1 cellular context compared by ENCODE assay signal in the genomic region with DNA sequence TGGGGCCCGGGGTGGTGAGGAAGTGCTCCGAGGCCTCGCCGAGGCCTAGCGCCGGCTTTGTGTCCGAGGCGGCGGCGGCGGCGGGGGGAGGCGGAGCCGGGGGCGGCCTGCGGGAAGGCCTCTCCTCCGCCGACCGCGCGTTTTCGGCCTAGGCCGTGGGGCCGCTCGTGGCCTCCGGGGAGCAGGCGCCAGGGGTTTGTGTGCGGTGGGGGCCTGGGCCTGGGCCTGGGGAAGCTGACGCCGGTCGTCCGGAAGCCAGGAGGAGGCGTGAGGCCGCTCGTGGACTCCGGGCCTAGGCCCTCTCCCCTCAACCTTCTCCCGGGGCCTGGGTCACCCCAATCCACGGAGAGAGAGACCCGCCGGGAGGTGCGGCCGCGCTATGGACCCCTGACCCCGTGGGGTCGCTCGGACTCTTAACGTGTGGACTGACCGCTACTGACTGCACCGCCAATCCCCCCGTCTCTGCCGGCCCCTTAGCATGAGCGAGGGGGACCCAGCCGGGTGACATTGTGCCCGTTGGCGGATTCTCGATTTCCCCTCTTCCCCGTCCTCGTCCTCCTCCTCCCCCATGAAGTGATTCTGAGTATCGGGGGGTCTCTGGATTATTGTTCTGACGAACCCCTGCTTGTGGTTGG.
TF ChIP-seq lines count a peak whose summit lies in the region.

No MANE protein-coding gene starts in this region.

TF ChIP-seq in K562, 482 proteins besides CTCF, POLR2A, EP300 and RAD21 (continued from another document and continues in another):
- TF ChIP-seq, protein P1, sequence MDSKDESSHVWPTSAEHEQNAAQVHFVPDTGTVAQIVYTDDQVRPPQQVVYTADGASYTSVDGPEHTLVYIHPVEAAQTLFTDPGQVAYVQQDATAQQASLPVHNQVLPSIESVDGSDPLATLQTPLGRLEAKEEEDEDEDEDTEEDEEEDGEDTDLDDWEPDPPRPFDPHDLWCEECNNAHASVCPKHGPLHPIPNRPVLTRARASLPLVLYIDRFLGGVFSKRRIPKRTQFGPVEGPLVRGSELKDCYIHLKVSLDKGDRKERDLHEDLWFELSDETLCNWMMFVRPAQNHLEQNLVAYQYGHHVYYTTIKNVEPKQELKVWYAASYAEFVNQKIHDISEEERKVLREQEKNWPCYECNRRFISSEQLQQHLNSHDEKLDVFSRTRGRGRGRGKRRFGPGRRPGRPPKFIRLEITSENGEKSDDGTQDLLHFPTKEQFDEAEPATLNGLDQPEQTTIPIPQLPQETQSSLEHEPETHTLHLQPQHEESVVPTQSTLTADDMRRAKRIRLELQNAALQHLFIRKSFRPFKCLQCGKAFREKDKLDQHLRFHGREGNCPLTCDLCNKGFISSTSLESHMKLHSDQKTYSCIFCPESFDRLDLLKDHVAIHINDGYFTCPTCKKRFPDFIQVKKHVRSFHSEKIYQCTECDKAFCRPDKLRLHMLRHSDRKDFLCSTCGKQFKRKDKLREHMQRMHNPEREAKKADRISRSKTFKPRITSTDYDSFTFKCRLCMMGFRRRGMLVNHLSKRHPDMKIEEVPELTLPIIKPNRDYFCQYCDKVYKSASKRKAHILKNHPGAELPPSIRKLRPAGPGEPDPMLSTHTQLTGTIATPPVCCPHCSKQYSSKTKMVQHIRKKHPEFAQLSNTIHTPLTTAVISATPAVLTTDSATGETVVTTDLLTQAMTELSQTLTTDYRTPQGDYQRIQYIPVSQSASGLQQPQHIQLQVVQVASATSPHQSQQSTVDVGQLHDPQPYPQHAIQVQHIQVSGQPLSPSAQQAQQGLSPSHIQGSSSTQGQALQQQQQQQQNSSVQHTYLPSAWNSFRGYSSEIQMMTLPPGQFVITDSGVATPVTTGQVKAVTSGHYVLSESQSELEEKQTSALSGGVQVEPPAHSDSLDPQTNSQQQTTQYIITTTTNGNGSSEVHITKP (IDR thresholded peaks at IDR 0.05; ENCODE audit: partially characterized antibody) = no peak
- TF ChIP-seq PML (IDR thresholded peaks at IDR 0.05; ENCODE audit: low read length) (no peak), FOXP1 (CRISPR knock-in tag; IDR thresholded peaks at IDR 0.05) (no peak), PHB2 (IDR thresholded peaks at IDR 0.05; ENCODE audit: low read depth) (no peak), ZNF143 (CRISPR knock-in tag; IDR thresholded peaks at IDR 0.05) (no peak), DLX4 (CRISPR knock-in tag; IDR thresholded peaks at IDR 0.05) (no peak), PYGO2 (tag; IDR thresholded peaks at IDR 0.05) (no peak), ZNF79 (CRISPR knock-in tag; IDR thresholded peaks at IDR 0.05; ENCODE audit: low read depth) (no peak), SP2 (IDR thresholded peaks at IDR 0.05; ENCODE audit: extremely low read depth, low read depth, low read length, poor library complexity, severe bottlenecking) (no peak), SNRNP70 (optimal IDR thresholded peaks at IDR 0.05; ENCODE audit: low read depth, low read length) (no peak), ZHX1 (conservative IDR thresholded peaks at IDR 0.05; ENCODE audit: low read length) (no peak), ZNF311 (CRISPR knock-in tag; IDR thresholded peaks at IDR 0.05) (no peak), ADNP (tag; IDR thresholded peaks at IDR 0.05) (no peak), POLR3G (IDR thresholded peaks at IDR 0.05; ENCODE audit: extremely low read depth, insufficient read length, insufficient replicate concordance) (no peak), KAT7 (CRISPR knock-in tag; IDR thresholded peaks at IDR 0.05; ENCODE audit: borderline replicate concordance) (peak; percentile 91), MEF2D (tag; conservative IDR thresholded peaks at IDR 0.05; ENCODE audit: low read depth) (no peak), ZNF23 (CRISPR knock-in tag; IDR thresholded peaks at IDR 0.05) (no peak), CBX5 (IDR thresholded peaks at IDR 0.05; ENCODE audit: borderline replicate concordance, low read depth) (no peak), ELK3 (CRISPR knock-in tag; IDR thresholded peaks at IDR 0.05) (no peak), ELF2 (CRISPR knock-in tag; IDR thresholded peaks at IDR 0.05) (no peak), PTRF (tag; IDR thresholded peaks at IDR 0.05) (no peak), ZNF740 (CRISPR knock-in tag; IDR thresholded peaks at IDR 0.05) (peak; percentile 9; the same call in 1 of the 2 replicates), ZNF740 (tag; IDR thresholded peaks at IDR 0.05) (no peak)
- TF ChIP-seq, protein P2, sequence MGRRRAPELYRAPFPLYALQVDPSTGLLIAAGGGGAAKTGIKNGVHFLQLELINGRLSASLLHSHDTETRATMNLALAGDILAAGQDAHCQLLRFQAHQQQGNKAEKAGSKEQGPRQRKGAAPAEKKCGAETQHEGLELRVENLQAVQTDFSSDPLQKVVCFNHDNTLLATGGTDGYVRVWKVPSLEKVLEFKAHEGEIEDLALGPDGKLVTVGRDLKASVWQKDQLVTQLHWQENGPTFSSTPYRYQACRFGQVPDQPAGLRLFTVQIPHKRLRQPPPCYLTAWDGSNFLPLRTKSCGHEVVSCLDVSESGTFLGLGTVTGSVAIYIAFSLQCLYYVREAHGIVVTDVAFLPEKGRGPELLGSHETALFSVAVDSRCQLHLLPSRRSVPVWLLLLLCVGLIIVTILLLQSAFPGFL (CRISPR knock-in tag; IDR thresholded peaks at IDR 0.05) = no peak
- TF ChIP-seq, protein P3, sequence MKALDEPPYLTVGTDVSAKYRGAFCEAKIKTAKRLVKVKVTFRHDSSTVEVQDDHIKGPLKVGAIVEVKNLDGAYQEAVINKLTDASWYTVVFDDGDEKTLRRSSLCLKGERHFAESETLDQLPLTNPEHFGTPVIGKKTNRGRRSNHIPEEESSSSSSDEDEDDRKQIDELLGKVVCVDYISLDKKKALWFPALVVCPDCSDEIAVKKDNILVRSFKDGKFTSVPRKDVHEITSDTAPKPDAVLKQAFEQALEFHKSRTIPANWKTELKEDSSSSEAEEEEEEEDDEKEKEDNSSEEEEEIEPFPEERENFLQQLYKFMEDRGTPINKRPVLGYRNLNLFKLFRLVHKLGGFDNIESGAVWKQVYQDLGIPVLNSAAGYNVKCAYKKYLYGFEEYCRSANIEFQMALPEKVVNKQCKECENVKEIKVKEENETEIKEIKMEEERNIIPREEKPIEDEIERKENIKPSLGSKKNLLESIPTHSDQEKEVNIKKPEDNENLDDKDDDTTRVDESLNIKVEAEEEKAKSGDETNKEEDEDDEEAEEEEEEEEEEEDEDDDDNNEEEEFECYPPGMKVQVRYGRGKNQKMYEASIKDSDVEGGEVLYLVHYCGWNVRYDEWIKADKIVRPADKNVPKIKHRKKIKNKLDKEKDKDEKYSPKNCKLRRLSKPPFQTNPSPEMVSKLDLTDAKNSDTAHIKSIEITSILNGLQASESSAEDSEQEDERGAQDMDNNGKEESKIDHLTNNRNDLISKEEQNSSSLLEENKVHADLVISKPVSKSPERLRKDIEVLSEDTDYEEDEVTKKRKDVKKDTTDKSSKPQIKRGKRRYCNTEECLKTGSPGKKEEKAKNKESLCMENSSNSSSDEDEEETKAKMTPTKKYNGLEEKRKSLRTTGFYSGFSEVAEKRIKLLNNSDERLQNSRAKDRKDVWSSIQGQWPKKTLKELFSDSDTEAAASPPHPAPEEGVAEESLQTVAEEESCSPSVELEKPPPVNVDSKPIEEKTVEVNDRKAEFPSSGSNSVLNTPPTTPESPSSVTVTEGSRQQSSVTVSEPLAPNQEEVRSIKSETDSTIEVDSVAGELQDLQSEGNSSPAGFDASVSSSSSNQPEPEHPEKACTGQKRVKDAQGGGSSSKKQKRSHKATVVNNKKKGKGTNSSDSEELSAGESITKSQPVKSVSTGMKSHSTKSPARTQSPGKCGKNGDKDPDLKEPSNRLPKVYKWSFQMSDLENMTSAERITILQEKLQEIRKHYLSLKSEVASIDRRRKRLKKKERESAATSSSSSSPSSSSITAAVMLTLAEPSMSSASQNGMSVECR (CRISPR knock-in tag; IDR thresholded peaks at IDR 0.05) = no peak
- TF ChIP-seq, protein P4, sequence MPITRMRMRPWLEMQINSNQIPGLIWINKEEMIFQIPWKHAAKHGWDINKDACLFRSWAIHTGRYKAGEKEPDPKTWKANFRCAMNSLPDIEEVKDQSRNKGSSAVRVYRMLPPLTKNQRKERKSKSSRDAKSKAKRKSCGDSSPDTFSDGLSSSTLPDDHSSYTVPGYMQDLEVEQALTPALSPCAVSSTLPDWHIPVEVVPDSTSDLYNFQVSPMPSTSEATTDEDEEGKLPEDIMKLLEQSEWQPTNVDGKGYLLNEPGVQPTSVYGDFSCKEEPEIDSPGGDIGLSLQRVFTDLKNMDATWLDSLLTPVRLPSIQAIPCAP (CRISPR knock-in tag; IDR thresholded peaks at IDR 0.05; ENCODE audit: borderline replicate concordance) = no peak
- TF ChIP-seq, protein P5, sequence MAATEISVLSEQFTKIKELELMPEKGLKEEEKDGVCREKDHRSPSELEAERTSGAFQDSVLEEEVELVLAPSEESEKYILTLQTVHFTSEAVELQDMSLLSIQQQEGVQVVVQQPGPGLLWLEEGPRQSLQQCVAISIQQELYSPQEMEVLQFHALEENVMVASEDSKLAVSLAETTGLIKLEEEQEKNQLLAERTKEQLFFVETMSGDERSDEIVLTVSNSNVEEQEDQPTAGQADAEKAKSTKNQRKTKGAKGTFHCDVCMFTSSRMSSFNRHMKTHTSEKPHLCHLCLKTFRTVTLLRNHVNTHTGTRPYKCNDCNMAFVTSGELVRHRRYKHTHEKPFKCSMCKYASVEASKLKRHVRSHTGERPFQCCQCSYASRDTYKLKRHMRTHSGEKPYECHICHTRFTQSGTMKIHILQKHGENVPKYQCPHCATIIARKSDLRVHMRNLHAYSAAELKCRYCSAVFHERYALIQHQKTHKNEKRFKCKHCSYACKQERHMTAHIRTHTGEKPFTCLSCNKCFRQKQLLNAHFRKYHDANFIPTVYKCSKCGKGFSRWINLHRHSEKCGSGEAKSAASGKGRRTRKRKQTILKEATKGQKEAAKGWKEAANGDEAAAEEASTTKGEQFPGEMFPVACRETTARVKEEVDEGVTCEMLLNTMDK (IDR thresholded peaks at IDR 0.05; ENCODE audit: borderline replicate concordance, insufficient read depth, low read depth, low read length, poor library complexity, severe bottlenecking) = no peak
- TF ChIP-seq, protein P6, sequence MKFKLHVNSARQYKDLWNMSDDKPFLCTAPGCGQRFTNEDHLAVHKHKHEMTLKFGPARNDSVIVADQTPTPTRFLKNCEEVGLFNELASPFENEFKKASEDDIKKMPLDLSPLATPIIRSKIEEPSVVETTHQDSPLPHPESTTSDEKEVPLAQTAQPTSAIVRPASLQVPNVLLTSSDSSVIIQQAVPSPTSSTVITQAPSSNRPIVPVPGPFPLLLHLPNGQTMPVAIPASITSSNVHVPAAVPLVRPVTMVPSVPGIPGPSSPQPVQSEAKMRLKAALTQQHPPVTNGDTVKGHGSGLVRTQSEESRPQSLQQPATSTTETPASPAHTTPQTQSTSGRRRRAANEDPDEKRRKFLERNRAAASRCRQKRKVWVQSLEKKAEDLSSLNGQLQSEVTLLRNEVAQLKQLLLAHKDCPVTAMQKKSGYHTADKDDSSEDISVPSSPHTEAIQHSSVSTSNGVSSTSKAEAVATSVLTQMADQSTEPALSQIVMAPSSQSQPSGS (CRISPR knock-in tag; IDR thresholded peaks at IDR 0.05) = no peak
